17 cellular contexts compared by ENCODE assay signal in genomic region chr6:4585682-4586468, GRCh38.
DNase-seq lines count a peak whose midpoint lies in the region; ATAC-seq and TF ChIP-seq lines count a peak whose summit lies in the region.
"Had no signal": no experiment of that assay in that cellular context is flagged by ENCODE, and none has a peak within 500 bp of the region (broad histone marks: within the 10 kb centered on the region; RNA-seq: fewer than 3 reads in every experiment).

No MANE protein-coding gene starts in this region.

- H3K9me3 Mint-ChIP-seq in endodermal cell, result no peaks in the 10 kb centered on the region

- H3K36me3 ChIP-seq in endodermal cell (ENCODE audit: control insufficient read depth, insufficient read depth, low read length), result no peaks in the 10 kb centered on the region

- no peak overlapping the region for H3K9ac ChIP-seq in endodermal cell (ENCODE audit: extremely low read depth, low read length, poor library complexity, severe bottlenecking)

- no peaks in the 10 kb centered on the region for H3K36me3 Mint-ChIP-seq in endodermal cell (ENCODE audit: low read depth)

- intact Hi-C loops in left colon (cut with DNase I, micrococcal nuclease), result no loop called here

- H3K4me1 ChIP-seq in endodermal cell (ENCODE audit: control insufficient read depth, insufficient read depth, low read length), result peaks cover 3% of the 10 kb centered on the region

- WGBS in endodermal cell (ENCODE audit: insufficient coverage in 1 of 2, insufficient read length in 1 of 2), 2 experiments, result 87 to 100% methylated on average over 1 to 5 of the region's 5 CpGs

- peaks cover 11% of the 10 kb centered on the region for H3K4me1 Mint-ChIP-seq in endodermal cell
- H3K4me1 Mint-ChIP-seq: IgD-negative memory B cell had no signal

- H3K27ac Mint-ChIP-seq in endodermal cell, result no peak overlapping the region
- H3K27ac Mint-ChIP-seq: IgD-negative memory B cell had no signal

- H3K4me3 Mint-ChIP-seq in endodermal cell, result no peak overlapping the region
- H3K4me3 Mint-ChIP-seq: IgD-negative memory B cell had no signal

- peaks cover 6% of the 10 kb centered on the region for H3K27me3 Mint-ChIP-seq in endodermal cell (ENCODE audit: insufficient read depth)

- H3K4me3 ChIP-seq in epithelial cell of esophagus (ENCODE audit: low read length) (no peak overlapping the region), endodermal cell (ENCODE audit: low read length) (no peak overlapping the region)

- TF ChIP-seq CTCF in epithelial cell of esophagus (IDR thresholded peaks at IDR 0.05; ENCODE audit: insufficient read depth, low read depth, low read length, missing control alignments), result no peak
- TF ChIP-seq CTCF in endodermal cell (conservative IDR thresholded peaks at IDR 0.05), result no peak

- H3K9me3 ChIP-seq in endodermal cell (ENCODE audit: control insufficient read depth, low read length), result no peaks in the 10 kb centered on the region

- no peaks in the 10 kb centered on the region for H3K27me3 ChIP-seq in endodermal cell (ENCODE audit: control insufficient read depth, insufficient read depth, low read length, poor library complexity, severe bottlenecking)

- DNase-seq in COLO829 (ENCODE audit: low spot score) (peak; percentile 93), epithelial cell of esophagus (ENCODE audit: low read depth) (peak; percentile 50), left colon (no peak), pons (ENCODE audit: low spot score) (peak; percentile 65), endodermal cell (no peak), Kasumi-1 (lab: John Stamatoyannopoulos, UW) (no peak), NCI-H774 (lab: John Stamatoyannopoulos, UW) (no peak)
- DNase-seq in effector CD4-positive, alpha-beta T cell, result no peak
- DNase-seq: COR-L47, DMS53, HCEC 1CT, NCI-H2107, NCI-H345, NCI-H526 treated with DMSO at 0.1 percent for 48 hours, PC-3 had no signal

- H3K27ac ChIP-seq in endodermal cell (ENCODE audit: low read depth, low read length), result no peak overlapping the region
- H3K27ac ChIP-seq: C4-2B had no signal

- peak; percentile 60 for ATAC-seq in left colon
- ATAC-seq: PC-3 had no signal

Comparison
In these comparisons a context has a peak if more than half of its experiments do, and no peak if none do; other contexts are left out.
1. DNase-seq: peak in COLO829 (single experiment), epithelial cell of esophagus (single experiment) and pons (single experiment); none in left colon (0 of 2), effector CD4-positive, alpha-beta T cell (single experiment), endodermal cell (single experiment), Kasumi-1 (0 of 2) and NCI-H774 (single experiment).